ENCODE assay signal across 13 cellular contexts in the genomic region with DNA sequence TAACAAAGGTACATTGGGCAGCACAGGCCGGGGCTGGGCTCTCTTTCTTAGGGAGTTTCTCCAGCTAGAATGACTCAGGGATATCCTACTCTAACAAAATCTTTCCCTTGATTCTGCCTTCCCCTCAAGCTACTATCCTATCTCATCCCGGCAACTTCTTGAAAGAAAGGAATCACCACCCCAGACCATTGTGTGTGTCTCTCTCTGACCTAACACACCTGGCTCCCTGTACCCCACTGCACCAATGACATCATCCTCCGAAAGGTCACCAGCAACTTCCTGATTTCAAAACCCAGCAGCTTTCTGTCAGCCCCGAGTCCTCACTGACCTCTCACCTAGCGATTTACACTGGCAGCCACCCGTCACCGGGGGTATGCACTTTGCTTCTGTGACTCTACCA.
DNase-seq lines count a peak whose midpoint lies in the region; ATAC-seq lines count a peak whose summit lies in the region.
"Had no signal": no experiment of that assay in that cellular context is flagged by ENCODE, and none has a peak within 500 bp of the region (broad histone marks: within the 10 kb centered on the region; RNA-seq: fewer than 3 reads in every experiment).

No MANE protein-coding gene starts in this region.

- peak; percentile 63 for DNase-seq in DMS53 (lab: John Stamatoyannopoulos, UW)
- no peak for DNase-seq in DMS53 treated with DMSO at 0.1 percent for 48 hours (lab: John Stamatoyannopoulos, UW; ENCODE audit: unreplicated experiment)
- peak; percentile 14 for DNase-seq in MV-4-11 (lab: John Stamatoyannopoulos, UW)
- no peak for DNase-seq in central memory CD8-positive, alpha-beta T cell (ENCODE audit: low spot score in 2 of 2)
- DNase-seq in posterior vena cava (ENCODE audit: low spot score): no peak
- no peak for DNase-seq in activated gamma-delta T cell (lab: John Stamatoyannopoulos, UW)
- DNase-seq: effector CD4-positive, alpha-beta T cell; kidney; NCI-H1105 treated with DMSO at 0.1 percent for 48 hours; NCI-H526 had no signal

- H3K4me3 Mint-ChIP-seq in central memory CD8-positive, alpha-beta T cell: no peak overlapping the region
- H3K4me3 Mint-ChIP-seq in stimulated activated naive CD8-positive, alpha-beta T cell treated with anti-CD3 and anti-CD28 coated beads, Interleukin-15, Interleukin-2, amounts not matched to agents 100 ng/mL and 50 ng/mL, for 24 hours: no peak overlapping the region

- no peaks in the 10 kb centered on the region for H3K9me3 Mint-ChIP-seq in central memory CD8-positive, alpha-beta T cell
- H3K9me3 Mint-ChIP-seq in stimulated activated naive CD8-positive, alpha-beta T cell treated with anti-CD3 and anti-CD28 coated beads, Interleukin-15, Interleukin-2, amounts not matched to agents 100 ng/mL and 50 ng/mL, for 24 hours: no peaks in the 10 kb centered on the region

- peak overlapping the region; percentile 10 for H3K27ac Mint-ChIP-seq in central memory CD8-positive, alpha-beta T cell (ENCODE audit: low read depth)
- peak overlapping the region; percentile 16 for H3K27ac Mint-ChIP-seq in stimulated activated naive CD8-positive, alpha-beta T cell treated with anti-CD3 and anti-CD28 coated beads, Interleukin-15, Interleukin-2, amounts not matched to agents 100 ng/mL and 50 ng/mL, for 24 hours

- H3K36me3 Mint-ChIP-seq in central memory CD8-positive, alpha-beta T cell (ENCODE audit: insufficient read depth): peaks cover 2% of the 10 kb centered on the region
- no peaks in the 10 kb centered on the region for H3K36me3 Mint-ChIP-seq in stimulated activated naive CD8-positive, alpha-beta T cell treated with anti-CD3 and anti-CD28 coated beads, Interleukin-15, Interleukin-2, amounts not matched to agents 100 ng/mL and 50 ng/mL, for 24 hours (ENCODE audit: low read depth)

- no peaks in the 10 kb centered on the region for H3K27me3 Mint-ChIP-seq in central memory CD8-positive, alpha-beta T cell
- H3K27me3 Mint-ChIP-seq in stimulated activated naive CD8-positive, alpha-beta T cell treated with anti-CD3 and anti-CD28 coated beads, Interleukin-15, Interleukin-2, amounts not matched to agents 100 ng/mL and 50 ng/mL, for 24 hours: no peaks in the 10 kb centered on the region

- ATAC-seq in central memory CD8-positive, alpha-beta T cell (replicated peaks; ENCODE audit: extremely low read depth, poor library complexity, severe bottlenecking): no peak
- ATAC-seq in HG02852 (IDR thresholded peaks at IDR 0.05; ENCODE audit: unreplicated experiment): no peak
- ATAC-seq: activated CD4-positive, CD25-positive, alpha-beta regulatory T cell treated with anti-CD3 and anti-CD28 coated beads, Interleukin-2, amount 50 U/mL, for 24 hours had no signal

- intact Hi-C loops in posterior vena cava (cut with DNase I): no loop called here

- peaks cover 27% of the 10 kb centered on the region for H3K4me1 Mint-ChIP-seq in central memory CD8-positive, alpha-beta T cell
- H3K4me1 Mint-ChIP-seq in stimulated activated naive CD8-positive, alpha-beta T cell treated with anti-CD3 and anti-CD28 coated beads, Interleukin-15, Interleukin-2, amounts not matched to agents 100 ng/mL and 50 ng/mL, for 24 hours (ENCODE audit: low read depth): peaks cover 34% of the 10 kb centered on the region

Comparison
In these comparisons a context has a peak if more than half of its experiments do, and no peak if none do; other contexts are left out.
1. DNase-seq: peak in DMS53 (single experiment) and MV-4-11 (single experiment); none in DMS53 treated with DMSO at 0.1 percent for 48 hours (single experiment), central memory CD8-positive, alpha-beta T cell (0 of 2), posterior vena cava (single experiment) and activated gamma-delta T cell (single experiment).